8 cellular contexts compared by ENCODE assay signal in the genomic region with DNA sequence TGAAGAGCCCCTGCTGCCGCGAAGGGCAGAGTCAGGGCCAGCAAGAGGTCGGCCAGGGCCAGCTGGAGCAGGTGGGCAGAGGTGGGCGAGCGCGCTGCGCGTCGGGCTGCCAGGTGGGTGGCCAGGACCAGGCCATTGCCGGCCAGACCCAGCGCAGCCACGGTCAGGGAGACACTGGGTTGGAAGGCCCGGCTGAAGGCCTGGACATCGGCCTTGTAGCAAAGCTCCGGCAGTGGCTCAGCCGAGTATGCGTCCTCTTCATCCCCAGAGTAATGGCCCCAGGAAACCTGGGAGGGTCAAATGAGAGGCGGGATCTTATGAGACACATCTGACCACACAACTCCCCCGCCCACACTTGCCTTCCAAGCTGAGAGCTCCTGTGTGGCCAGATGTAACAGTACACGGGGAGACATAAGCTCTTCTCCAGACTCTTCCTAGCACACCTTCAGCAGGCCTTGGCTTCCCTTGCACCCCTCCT. TPM values are rescaled to one million over a fixed set of nuclear protein-coding genes. Genes with fewer than 3 reads are reported as not detected.
DNase-seq lines count a peak whose midpoint lies in the region; ATAC-seq and TF ChIP-seq lines count a peak whose summit lies in the region.

No MANE protein-coding gene starts in this region.

- 29 to 70% methylated on average over 2 of the region's 20 CpGs for WGBS in gastroesophageal sphincter (ENCODE audit: low coverage in 1 of 2), 2 donors

- peak overlapping the region; percentile 88 to 96 (median 92) for H3K27ac ChIP-seq in Peyer's patch
- H3K27ac ChIP-seq in gastroesophageal sphincter: peak overlapping the region; percentile 94 to 99 (median 98)
- peak overlapping the region; percentile 23 to 98 (median 91) for H3K27ac ChIP-seq in skin epidermis

- H3K4me1 ChIP-seq in Peyer's patch (peaks cover 8 to 63% (median 44%) of the 10 kb centered on the region in 4 donors), gastroesophageal sphincter (peaks cover 3 to 83% (median 43%) of the 10 kb centered on the region in 3 donors)

- H3K4me3 ChIP-seq in Peyer's patch (peak overlapping the region; percentile 69 to 85 (median 70)), gastroesophageal sphincter (peak overlapping the region; percentile 23 to 81), skin epidermis (peak overlapping the region in 6 of 7 experiments; percentile 52 to 94 (median 72))

- TF ChIP-seq POLR2A in Peyer's patch (IDR thresholded peaks at IDR 0.05) (no peak), gastroesophageal sphincter (IDR thresholded peaks at IDR 0.05) (no peak)

- DNase-seq in GM13977 (ENCODE audit: low spot score) (peak; percentile 60), Peyer's patch (no peak), mesenteric fat pad (ENCODE audit: low spot score) (no peak)

- no peak for ATAC-seq in gastroesophageal sphincter
- no peak for ATAC-seq in HG02884 (IDR thresholded peaks at IDR 0.05; ENCODE audit: unreplicated experiment)
- no peak for ATAC-seq in GM18870 (IDR thresholded peaks at IDR 0.05; ENCODE audit: unreplicated experiment)
- no peak for ATAC-seq in HG03108 (IDR thresholded peaks at IDR 0.05; ENCODE audit: unreplicated experiment)

- TF ChIP-seq CTCF in GM13977 (IDR thresholded peaks at IDR 0.05; ENCODE audit: extremely low read depth, insufficient read depth, missing control alignments) (no peak), Peyer's patch (IDR thresholded peaks at IDR 0.05) (no peak), gastroesophageal sphincter (IDR thresholded peaks at IDR 0.05) (no peak)

- H3K27me3 ChIP-seq in Peyer's patch (no peaks in the 10 kb centered on the region), gastroesophageal sphincter (no peaks in the 10 kb centered on the region)

- H3K36me3 ChIP-seq in Peyer's patch: no peaks in the 10 kb centered on the region
- H3K36me3 ChIP-seq in gastroesophageal sphincter: peaks cover 0 to 6% of the 10 kb centered on the region in 2 donors

- in situ Hi-C loops in GM13977 (cut with MboI; ENCODE audit: low pct_unique_long_range_greater_than_20kb, low sequenced_read_pairs, unreplicated experiment): loop anchor here (10.0 kb wide), 1 partner anchor 106 kb away; a partner anchor contains a TSS

- H3K9me3 ChIP-seq in Peyer's patch: no peaks in the 10 kb centered on the region
- H3K9me3 ChIP-seq in gastroesophageal sphincter: no peaks in the 10 kb centered on the region

- TF ChIP-seq EP300 in gastroesophageal sphincter (IDR thresholded peaks at IDR 0.05): no peak

RNA-seq across cellular contexts. Expression of a gene that starts 1.3 kb away (rescaled TPM):
- total RNA-seq in Peyer's patch (1 to 10 TPM in 1 of 4 donors, under 1 TPM in 1, not detected in 2; 0.40 to 2.8 TPM), gastroesophageal sphincter (1 to 10 TPM; 1.0 to 4.6 (median 1.5) TPM), mesenteric fat pad (1.2 TPM)

RNA-seq across cellular contexts. Expression of a gene that starts 2.0 kb away (rescaled TPM):
- total RNA-seq in Peyer's patch (1 to 10 TPM in 3 of 4 donors, under 1 TPM in 1; 0.35 to 5.0 (median 1.3) TPM), gastroesophageal sphincter (10 to 100 TPM in 1 of 4 donors, 1 to 10 TPM in 3; 1.7 to 14.5 (median 9.1) TPM), mesenteric fat pad (3.7 TPM)

RNA-seq across cellular contexts. Expression of a gene that starts 3.6 kb away (rescaled TPM):
- total RNA-seq in Peyer's patch: 10 to 100 TPM in 2 of 4 donors, 1 to 10 TPM in 2; 3.5 to 14.0 (median 10.8) TPM
- 10 to 100 TPM; 13.7 to 40.8 (median 23.4) TPM for total RNA-seq in gastroesophageal sphincter
- 16.8 TPM for total RNA-seq in mesenteric fat pad

RNA-seq across cellular contexts. Expression of a gene that starts 21.3 kb away (rescaled TPM):
- total RNA-seq in Peyer's patch: 10 to 100 TPM in 3 of 4 donors, 1 to 10 TPM in 1; 5.6 to 79.2 (median 16.6) TPM
- total RNA-seq in gastroesophageal sphincter: 10 to 100 TPM; 19.7 to 57.3 (median 33.7) TPM
- 17.6 TPM for total RNA-seq in mesenteric fat pad
